8 cellular contexts compared by ENCODE assay signal in the genomic region with DNA sequence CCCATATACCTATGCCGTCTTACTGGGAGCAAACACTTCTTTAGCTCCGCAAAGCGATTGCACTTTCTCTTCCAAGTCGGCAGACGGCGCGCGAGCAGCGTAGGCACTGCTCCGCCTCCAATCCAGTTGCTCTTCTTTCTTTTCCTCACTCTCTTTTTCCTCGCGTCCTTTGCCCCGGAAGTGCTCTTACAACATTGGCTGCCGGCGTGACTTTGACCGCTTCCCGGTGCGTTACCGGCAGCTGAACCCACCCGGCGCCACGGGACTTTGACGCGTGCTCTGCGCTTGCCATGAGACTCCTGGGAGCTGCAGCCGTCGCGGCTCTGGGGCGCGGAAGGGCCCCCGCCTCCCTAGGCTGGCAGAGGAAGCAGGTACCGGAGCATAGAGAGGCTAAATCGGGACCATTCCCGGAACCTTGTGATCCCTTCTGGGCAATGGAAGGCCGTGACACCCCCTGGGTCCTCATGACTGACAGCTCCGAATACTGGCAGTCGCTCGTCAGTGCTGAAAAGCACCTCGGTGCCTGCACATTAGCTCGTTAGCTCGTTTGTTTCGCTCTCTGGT. TPM values are rescaled to one million over a fixed set of nuclear protein-coding genes. Genes with fewer than 3 reads are reported as not detected.
A peak's percentile ranks its signal among the peaks of the same experiment; 100 is the strongest.
DNase-seq lines count a peak whose midpoint lies in the region; TF ChIP-seq lines count a peak whose summit lies in the region.

A gene (plus strand): TSS at position 183 of the 564 bp plus-strand sequence. CDS start 108 bp downstream, at position 291.

- peaks cover 23% of the 10 kb centered on the region for H3K4me1 Mint-ChIP-seq in neural crest cell

- H3K27me3 Mint-ChIP-seq in neural crest cell (ENCODE audit: low read depth) = peaks cover 3% of the 10 kb centered on the region

- TF ChIP-seq CTCF in fibroblast of villous mesenchyme (IDR thresholded peaks at IDR 0.05; ENCODE audit: insufficient read depth, low read depth, low read length) = peak; percentile 72
- peak; percentile 81 for TF ChIP-seq CTCF in neural crest cell (conservative IDR thresholded peaks at IDR 0.05)

- H3K36me3 ChIP-seq in H7 (replicated peaks; ENCODE audit: control insufficient read depth, insufficient read depth, low read length) = peaks cover 5% of the 10 kb centered on the region

- peak within 1 kb of the TSS; percentile 97 for H3K4me3 Mint-ChIP-seq in neural crest cell

- peak within 1 kb of the TSS; percentile 79 for H3K27ac Mint-ChIP-seq in neural crest cell (ENCODE audit: unreplicated experiment)

- no peaks in the 10 kb centered on the region for H3K27me3 ChIP-seq in H7 (ENCODE audit: control insufficient read depth, insufficient read depth, low read length)

- in situ Hi-C loops in G401 (cut with HindIII; ENCODE audit: low sequenced_read_pairs) = no loop called here

- DNase-seq in G401 (ENCODE audit: low spot score) (peak; percentile 98), H7 (peak; percentile 84), M059J (ENCODE audit: low read depth) (peak; percentile 98), SHP77 treated with DMSO at 0.1 percent for 48 hours (lab: John Stamatoyannopoulos, UW) (peak; percentile 96), activated gamma-delta T cell (lab: John Stamatoyannopoulos, UW) (peak; percentile 70), fibroblast of villous mesenchyme (ENCODE audit: low read depth) (peak; percentile 96), neural crest cell (ENCODE audit: low read depth, low spot score) (peak; percentile 81), stromal cell of bone marrow (ENCODE audit: low read depth) (peak; percentile 94)

- H3K9me3 Mint-ChIP-seq in neural crest cell = no peaks in the 10 kb centered on the region

- H3K4me3 ChIP-seq in H7 (ENCODE audit: insufficient read depth, low read depth, low read length) (peak within 1 kb of the TSS; percentile 90), fibroblast of villous mesenchyme (ENCODE audit: low read depth, low read length) (peak within 1 kb of the TSS; percentile 98)

- H3K36me3 Mint-ChIP-seq in neural crest cell (ENCODE audit: low read depth) = peaks cover 2% of the 10 kb centered on the region

RNA-seq across cellular contexts. Expression of the gene that starts here (rescaled TPM):
- total RNA-seq in G401 (2014; rRNA removed; shearing (Covaris generic)) = 62.5 and 66.7 TPM in 2 replicates
- 42.9 and 51.1 TPM in 2 replicates for total RNA-seq in H7 (2014; rRNA removed; shearing (Covaris generic))
- 49.7 and 57.5 TPM in 2 replicates for total RNA-seq in M059J (2014; rRNA removed; shearing (Covaris generic))
- total RNA-seq in fibroblast of villous mesenchyme = 41.9 and 55.7 TPM in 2 replicates
- total RNA-seq in neural crest cell = 33.9 and 34.5 TPM in 2 replicates

Comparison
In these comparisons a context has a peak if more than half of its experiments do, and no peak if none do; other contexts are left out.
1. Peak in every context shown above with its lines: DNase-seq and H3K4me3 ChIP-seq.